9 cellular contexts compared by ENCODE assay signal in the genomic region with DNA sequence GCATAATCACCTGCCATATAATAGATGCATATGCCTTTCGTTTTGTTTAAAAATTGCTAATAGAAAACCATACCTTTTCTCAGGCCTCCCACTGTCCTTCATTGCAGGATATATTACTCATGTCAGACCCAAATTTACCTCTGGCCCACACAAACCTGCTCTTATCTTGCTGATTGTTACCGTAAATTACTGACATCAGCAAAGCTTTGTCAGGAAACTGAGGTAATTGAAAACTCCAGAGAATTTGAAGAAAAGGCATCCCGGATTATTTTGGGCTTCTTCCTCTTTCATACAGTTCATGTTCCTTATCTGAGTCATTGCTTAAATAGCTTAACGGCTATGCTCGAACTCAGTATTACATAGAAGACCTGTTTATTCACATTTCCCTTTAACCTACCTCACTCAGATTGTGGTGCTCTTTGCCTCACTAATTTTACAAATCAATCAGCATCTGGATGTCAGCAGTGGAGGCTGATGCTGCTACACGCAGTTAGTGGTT.
DNase-seq lines count a peak whose midpoint lies in the region; ATAC-seq and TF ChIP-seq lines count a peak whose summit lies in the region.
"Had no signal": no experiment of that assay in that cellular context is flagged by ENCODE, and none has a peak within 500 bp of the region (broad histone marks: within the 10 kb centered on the region; RNA-seq: fewer than 3 reads in every experiment).

No MANE protein-coding gene starts in this region.

- TF ChIP-seq CTCF in CD4-positive, alpha-beta T cell (IDR thresholded peaks at IDR 0.05): no peak

- H3K27me3 Mint-ChIP-seq in CD4-positive, alpha-beta T cell: peaks cover 12% of the 10 kb centered on the region

- no peak overlapping the region for H2BK15ac ChIP-seq in mesenchymal stem cell (ENCODE audit: low read depth, poor library complexity, severe bottlenecking)

- H3K4ac ChIP-seq in mesenchymal stem cell (ENCODE audit: low read depth in 1 of 2, low read length in 2 of 2): no peak overlapping the region

- H2BK120ac ChIP-seq in mesenchymal stem cell (ENCODE audit: low read depth, low read length): no peak overlapping the region

- H2AK5ac ChIP-seq in mesenchymal stem cell (ENCODE audit: low read length, severe bottlenecking): no peak overlapping the region

- H2BK5ac ChIP-seq in mesenchymal stem cell (ENCODE audit: low read depth, low read length, poor library complexity, severe bottlenecking): no peak overlapping the region

- peaks cover 12% of the 10 kb centered on the region for H3K4me1 Mint-ChIP-seq in CD4-positive, alpha-beta T cell (ENCODE audit: low read depth)

- no peak overlapping the region for H3K23ac ChIP-seq in mesenchymal stem cell (ENCODE audit: low read length in 2 of 2)

- no peaks in the 10 kb centered on the region for H3K36me3 ChIP-seq in mesenchymal stem cell (ENCODE audit: control insufficient read depth in 1 of 2, insufficient read depth in 2 of 2, low read depth in 1 of 2, low read length in 2 of 2)
- H3K36me3 ChIP-seq: SJCRH30 had no signal

- H2AFZ ChIP-seq in mesenchymal stem cell (ENCODE audit: low read depth, low read length): no peak overlapping the region

- no peak overlapping the region for H4K91ac ChIP-seq in mesenchymal stem cell (ENCODE audit: low read length)

- ATAC-seq in GM18870 (IDR thresholded peaks at IDR 0.05; ENCODE audit: unreplicated experiment) (peak; percentile 63), HG02642 (IDR thresholded peaks at IDR 0.05; ENCODE audit: poor library complexity, unreplicated experiment) (peak; percentile 70), left ventricle myocardium superior (no peak), Right ventricle myocardium superior (ENCODE audit: poor library complexity) (no peak)
- ATAC-seq in CD4-positive, alpha-beta T cell (ENCODE audit: poor library complexity): no peak

- WGBS in mesenchymal stem cell: 8% methylated on average over 5 of the region's 6 CpGs

- H3K27ac ChIP-seq in mesenchymal stem cell (ENCODE audit: low read length, poor library complexity, severe bottlenecking): no peak overlapping the region
- no peak overlapping the region for H3K27ac ChIP-seq in CD4-positive, alpha-beta T cell (ENCODE audit: low read depth, low read length)
- H3K27ac ChIP-seq: SJCRH30 had no signal

- peak overlapping the region in 1 of 2 experiments; percentile 92 for H2BK12ac ChIP-seq in mesenchymal stem cell (ENCODE audit: low read length in 2 of 2)

- no peaks in the 10 kb centered on the region for H3K9me3 Mint-ChIP-seq in CD4-positive, alpha-beta T cell

- CTCF ChIA-PET in CD4-positive, alpha-beta T cell (lab: Charles Lee): interaction anchor here (0.7 kb wide), 1 partner anchor 123 kb away, joined by 3 read pairs; no protein-coding TSS in a partner anchor

- H3K9me3 ChIP-seq in mesenchymal stem cell (ENCODE audit: control insufficient read depth, low read length): no peaks in the 10 kb centered on the region
- no peaks in the 10 kb centered on the region for H3K9me3 ChIP-seq in CD4-positive, alpha-beta T cell (ENCODE audit: control insufficient read depth, low read length)
- H3K9me3 ChIP-seq: SJCRH30 had no signal

- H3K4me2 ChIP-seq in mesenchymal stem cell (ENCODE audit: low read length, poor library complexity, severe bottlenecking): no peak overlapping the region

- H3K18ac ChIP-seq in mesenchymal stem cell (ENCODE audit: low read depth in 1 of 2, low read length in 2 of 2): no peak overlapping the region

- H3K27me3 ChIP-seq in mesenchymal stem cell (ENCODE audit: control insufficient read depth in 1 of 2, insufficient read depth in 1 of 2, low read length in 2 of 2): no peaks in the 10 kb centered on the region
- no peaks in the 10 kb centered on the region for H3K27me3 ChIP-seq in CD4-positive, alpha-beta T cell (ENCODE audit: control insufficient read depth, insufficient read depth, low read length)
- H3K27me3 ChIP-seq: SJCRH30 had no signal

- no peak overlapping the region for H3K9ac ChIP-seq in mesenchymal stem cell (ENCODE audit: low read length)

- DNase-seq in NCI-H460 (ENCODE audit: extremely low read depth, low read depth) (peak; percentile 4), mesenchymal stem cell (peak; percentile 33), left ventricle myocardium superior (no peak), OCI-M2 (lab: John Stamatoyannopoulos, UW; ENCODE audit: unreplicated experiment) (no peak), Right ventricle myocardium superior (no peak)
- no peak for DNase-seq in CD4-positive, alpha-beta T cell
- DNase-seq: SJCRH30 had no signal

- H3K36me3 Mint-ChIP-seq in CD4-positive, alpha-beta T cell (ENCODE audit: low read depth): no peaks in the 10 kb centered on the region

- H3K14ac ChIP-seq in mesenchymal stem cell (ENCODE audit: low read length in 2 of 2): no peak overlapping the region

- POLR2A ChIA-PET in CD4-positive, alpha-beta T cell (lab: Charles Lee): no interaction called here

- H3K79me1 ChIP-seq in mesenchymal stem cell (replicated peaks; ENCODE audit: low read length, poor library complexity, severe bottlenecking): no peaks in the 10 kb centered on the region

- intact Hi-C loops in left ventricle myocardium superior (cut with micrococcal nuclease) (no loop called here), Right ventricle myocardium superior (cut with DNase I) (no loop called here)
- intact Hi-C loops in CD4-positive, alpha-beta T cell (cut with DNase I, micrococcal nuclease): no loop called here

- no peak overlapping the region for H3K4me3 ChIP-seq in mesenchymal stem cell (ENCODE audit: insufficient read depth in 1 of 2, low read depth in 1 of 2, low read length in 2 of 2)
- H3K4me3 ChIP-seq: SJCRH30 had no signal

- peaks cover 4% of the 10 kb centered on the region for H3K4me1 ChIP-seq in mesenchymal stem cell (ENCODE audit: control insufficient read depth, insufficient read depth, low read depth, low read length)

- H3K4me3 Mint-ChIP-seq in CD4-positive, alpha-beta T cell: no peak overlapping the region

- no peak overlapping the region for H3K27ac Mint-ChIP-seq in CD4-positive, alpha-beta T cell

- H4K8ac ChIP-seq in mesenchymal stem cell (ENCODE audit: low read length): no peak overlapping the region

Comparison
In these comparisons a context has a peak if more than half of its experiments do, and no peak if none do; other contexts are left out.
1. ATAC-seq: peak in GM18870 (single experiment) and HG02642 (single experiment); none in left ventricle myocardium superior (single experiment), CD4-positive, alpha-beta T cell (single experiment) and Right ventricle myocardium superior (single experiment).
2. DNase-seq: peak in NCI-H460 (single experiment) and mesenchymal stem cell (single experiment); none in left ventricle myocardium superior (single experiment), CD4-positive, alpha-beta T cell (0 of 10), OCI-M2 (single experiment) and Right ventricle myocardium superior (single experiment).